27 cellular contexts compared by ENCODE assay signal in genomic region chr2:72032481-72033041, GRCh38.
DNase-seq lines count a peak whose midpoint lies in the region; ATAC-seq and TF ChIP-seq lines count a peak whose summit lies in the region.
"Had no signal": no experiment of that assay in that cellular context is flagged by ENCODE, and none has a peak within 500 bp of the region (broad histone marks: within the 10 kb centered on the region; RNA-seq: fewer than 3 reads in every experiment).

No MANE protein-coding gene starts in this region.

- H3K4me3 ChIP-seq in right atrium auricular region, result no peak overlapping the region
- H3K4me3 ChIP-seq: adrenal gland, GM23338, left ventricle myocardium inferior, testis had no signal

- TF ChIP-seq CTCF in right atrium auricular region (IDR thresholded peaks at IDR 0.05) (no peak), osteocyte (IDR thresholded peaks at IDR 0.05) (no peak), natural killer cell (IDR thresholded peaks at IDR 0.05) (no peak)

- H3K36me3 ChIP-seq in right atrium auricular region, result no peaks in the 10 kb centered on the region
- H3K36me3 ChIP-seq: adrenal gland, left ventricle myocardium inferior had no signal

- H3K9me3 Mint-ChIP-seq in osteocyte (ENCODE audit: unreplicated experiment) (no peaks in the 10 kb centered on the region), natural killer cell (no peaks in the 10 kb centered on the region)
- H3K9me3 Mint-ChIP-seq: activated CD4-positive, alpha-beta memory T cell treated with anti-CD3 and anti-CD28 coated beads for 36 hours; activated naive CD4-positive, alpha-beta T cell treated with anti-CD3 and anti-CD28 coated beads, Interleukin-2, amount 10 ng/mL, durations not matched to agents 7 days and 5 days; GM23338; stimulated activated naive CD8-positive, alpha-beta T cell treated with anti-CD3 and anti-CD28 coated beads, Interleukin-15, Interleukin-2, amounts not matched to agents 100 ng/mL and 50 ng/mL, for 24 hours had no signal

- no peak overlapping the region for H3K27ac ChIP-seq in right atrium auricular region
- H3K27ac ChIP-seq: adrenal gland, epithelial cell of prostate, left ventricle myocardium inferior, testis had no signal

- no peak for ATAC-seq in left cardiac atrium
- peak; percentile 20 for ATAC-seq in esophagus mucosa
- ATAC-seq in natural killer cell, result no peak
- ATAC-seq: GM23338; naive thymus-derived CD8-positive, alpha-beta T cell had no signal

- DNase-seq in right atrium auricular region (ENCODE audit: low spot score) (peak; percentile 44), left cardiac atrium (no peak), osteocyte (ENCODE audit: extremely low spot score, unreplicated experiment) (peak; percentile 79), midbrain (lab: John Stamatoyannopoulos, UW) (no peak), SHP77 (lab: John Stamatoyannopoulos, UW) (no peak), natural killer cell (no peak)
- no peak for DNase-seq in effector CD8-positive, alpha-beta T cell (lab: John Stamatoyannopoulos, UW)
- DNase-seq: activated CD4-positive, alpha-beta memory T cell treated with anti-CD3 and anti-CD28 coated beads for 36 hours; activated CD4-positive, CD25-positive, alpha-beta regulatory T cell; activated CD8-positive, alpha-beta memory T cell treated with anti-CD3 and anti-CD28 coated beads, Interleukin-2, amount 50 U/mL, for 48 hours; activated naive CD4-positive, alpha-beta T cell treated with anti-CD3 and anti-CD28 coated beads, Interleukin-2, amount 10 ng/mL, durations not matched to agents 7 days and 5 days; AML-193; Calu3; CD4-positive, CD25-positive, alpha-beta regulatory T cell; DND-41; left ventricle myocardium inferior; naive thymus-derived CD8-positive, alpha-beta T cell; NCI-H146; occipital lobe; small intestine; testis had no signal

- H3K4me1 ChIP-seq in right atrium auricular region, result no peaks in the 10 kb centered on the region
- H3K4me1 ChIP-seq: adrenal gland, left ventricle myocardium inferior, testis had no signal

- H3K4me3 Mint-ChIP-seq in osteocyte (ENCODE audit: unreplicated experiment) (no peak overlapping the region), natural killer cell (no peak overlapping the region)
- H3K4me3 Mint-ChIP-seq: activated CD4-positive, alpha-beta memory T cell treated with anti-CD3 and anti-CD28 coated beads for 36 hours; activated naive CD4-positive, alpha-beta T cell treated with anti-CD3 and anti-CD28 coated beads, Interleukin-2, amount 10 ng/mL, durations not matched to agents 7 days and 5 days; CD4-positive, CD25-positive, alpha-beta regulatory T cell; GM23338; naive thymus-derived CD8-positive, alpha-beta T cell; stimulated activated naive CD8-positive, alpha-beta T cell treated with anti-CD3 and anti-CD28 coated beads, Interleukin-15, Interleukin-2, amounts not matched to agents 100 ng/mL and 50 ng/mL, for 24 hours had no signal

- H3K27ac Mint-ChIP-seq in osteocyte (ENCODE audit: unreplicated experiment), result no peak overlapping the region
- no peak overlapping the region for H3K27ac Mint-ChIP-seq in natural killer cell
- H3K27ac Mint-ChIP-seq: activated CD4-positive, alpha-beta memory T cell treated with anti-CD3 and anti-CD28 coated beads for 36 hours; activated naive CD4-positive, alpha-beta T cell treated with anti-CD3 and anti-CD28 coated beads, Interleukin-2, amount 10 ng/mL, durations not matched to agents 7 days and 5 days; CD4-positive, CD25-positive, alpha-beta regulatory T cell; GM23338; IgD-negative memory B cell; naive thymus-derived CD8-positive, alpha-beta T cell; stimulated activated naive CD8-positive, alpha-beta T cell treated with anti-CD3 and anti-CD28 coated beads, Interleukin-15, Interleukin-2, amounts not matched to agents 100 ng/mL and 50 ng/mL, for 24 hours had no signal

- H3K9me3 ChIP-seq in right atrium auricular region, result no peaks in the 10 kb centered on the region
- H3K9me3 ChIP-seq: adrenal gland, left ventricle myocardium inferior, testis had no signal

- no peaks in the 10 kb centered on the region for H3K4me1 Mint-ChIP-seq in osteocyte (ENCODE audit: unreplicated experiment)
- H3K4me1 Mint-ChIP-seq in natural killer cell, result no peaks in the 10 kb centered on the region
- H3K4me1 Mint-ChIP-seq: activated naive CD4-positive, alpha-beta T cell treated with anti-CD3 and anti-CD28 coated beads, Interleukin-2, amount 10 ng/mL, durations not matched to agents 7 days and 5 days; CD4-positive, CD25-positive, alpha-beta regulatory T cell; naive thymus-derived CD8-positive, alpha-beta T cell had no signal

- H3K27me3 Mint-ChIP-seq in osteocyte (ENCODE audit: unreplicated experiment), result peaks cover 35% of the 10 kb centered on the region
- no peaks in the 10 kb centered on the region for H3K27me3 Mint-ChIP-seq in natural killer cell (ENCODE audit: low read depth in 2 of 2)
- H3K27me3 Mint-ChIP-seq: activated CD4-positive, alpha-beta memory T cell treated with anti-CD3 and anti-CD28 coated beads for 36 hours; activated naive CD4-positive, alpha-beta T cell treated with anti-CD3 and anti-CD28 coated beads, Interleukin-2, amount 10 ng/mL, durations not matched to agents 7 days and 5 days; CD4-positive, CD25-positive, alpha-beta regulatory T cell had no signal

- no peaks in the 10 kb centered on the region for H3K36me3 Mint-ChIP-seq in osteocyte (ENCODE audit: unreplicated experiment)
- no peaks in the 10 kb centered on the region for H3K36me3 Mint-ChIP-seq in natural killer cell
- H3K36me3 Mint-ChIP-seq: activated CD4-positive, alpha-beta memory T cell treated with anti-CD3 and anti-CD28 coated beads for 36 hours; activated naive CD4-positive, alpha-beta T cell treated with anti-CD3 and anti-CD28 coated beads, Interleukin-2, amount 10 ng/mL, durations not matched to agents 7 days and 5 days; CD4-positive, CD25-positive, alpha-beta regulatory T cell; naive thymus-derived CD8-positive, alpha-beta T cell had no signal

- H3K27me3 ChIP-seq in right atrium auricular region, result no peaks in the 10 kb centered on the region
- H3K27me3 ChIP-seq: adrenal gland, testis had no signal

- intact Hi-C loops in left cardiac atrium (cut with DNase I) (no loop called here), natural killer cell (cut with micrococcal nuclease) (no loop called here)

Comparison
In these comparisons a context has a peak if more than half of its experiments do, and no peak if none do; other contexts are left out.
1. DNase-seq: peak in right atrium auricular region (single experiment) and osteocyte (single experiment); none in left cardiac atrium (single experiment), effector CD8-positive, alpha-beta T cell (single experiment), midbrain (single experiment), SHP77 (0 of 2) and natural killer cell (single experiment).